ENCODE assay signal across 13 cellular contexts in the genomic region with DNA sequence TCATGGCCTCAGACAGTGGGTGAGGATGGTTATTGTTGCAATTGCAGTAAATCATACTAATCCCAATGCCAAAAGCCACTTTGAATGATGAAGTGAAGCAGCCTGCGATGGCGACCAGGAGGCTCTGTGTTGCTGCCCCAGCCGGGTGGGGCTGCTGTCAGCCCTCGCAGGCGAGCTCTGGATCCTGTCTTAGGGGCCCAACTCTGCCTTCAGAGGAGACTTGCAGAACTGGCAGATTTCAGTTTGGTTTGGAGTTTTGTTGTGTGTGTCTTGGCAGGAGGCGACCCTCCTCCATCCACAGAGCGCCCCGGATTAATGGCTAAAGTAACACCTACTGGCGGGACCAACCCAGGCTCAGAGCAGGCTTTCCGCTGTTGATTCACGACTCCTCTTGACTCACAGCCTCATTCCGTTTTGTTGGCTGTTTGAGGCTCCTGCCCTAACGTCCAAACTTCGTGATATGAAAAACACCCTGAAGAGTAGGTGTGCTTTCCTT.
DNase-seq lines count a peak whose midpoint lies in the region; ATAC-seq and TF ChIP-seq lines count a peak whose summit lies in the region.
"Had no signal": no experiment of that assay in that cellular context is flagged by ENCODE, and none has a peak within 500 bp of the region (broad histone marks: within the 10 kb centered on the region; RNA-seq: fewer than 3 reads in every experiment).

No MANE protein-coding gene starts in this region.

- no peaks in the 10 kb centered on the region for H3K4me1 ChIP-seq in aorta (ENCODE audit: control insufficient read depth in 1 of 2, insufficient read depth in 2 of 2, low read length in 2 of 2)
- H3K4me1 ChIP-seq: BLaER1 had no signal

- H3K27me3 ChIP-seq in aorta (ENCODE audit: control insufficient read depth in 1 of 2, insufficient read depth in 2 of 2, low read length in 1 of 2) = no peaks in the 10 kb centered on the region
- H3K27me3 ChIP-seq: BLaER1 had no signal

- H3K27ac ChIP-seq in aorta (ENCODE audit: low read depth in 1 of 2, low read length in 2 of 2) = no peak overlapping the region
- H3K27ac ChIP-seq: BLaER1 had no signal

- H3K9me3 ChIP-seq in aorta (ENCODE audit: control insufficient read depth, low read length) = no peaks in the 10 kb centered on the region

- intact Hi-C loops in posterior vena cava (cut with DNase I) = no loop called here
- intact Hi-C loops in aorta (cut with DNase I) = no loop called here

- H3K36me3 ChIP-seq in aorta (ENCODE audit: control insufficient read depth in 1 of 2, insufficient read depth in 2 of 2, low read length in 1 of 2) = no peaks in the 10 kb centered on the region
- H3K36me3 ChIP-seq: BLaER1 had no signal

- 7 to 11% methylated on average over 14 of the region's 14 CpGs for WGBS in aorta, 2 donors

- DNase-seq in amniotic epithelial cell (ENCODE audit: low read depth) = peak; percentile 37
- DNase-seq in fibroblast of villous mesenchyme (ENCODE audit: low read depth) = peak; percentile 20
- DNase-seq in posterior vena cava (ENCODE audit: low spot score) = peak; percentile 82
- peak; percentile 69 to 76 for DNase-seq in aorta
- no peak for DNase-seq in DMS79 treated with DMSO at 0.1 percent for 48 hours (lab: John Stamatoyannopoulos, UW)
- DNase-seq in HCEC 1CT = no peak
- DNase-seq: Calu3; CD8-positive, alpha-beta T cell; NCI-H1105; NCI-H1694; SIG-M5 had no signal

- ATAC-seq in aorta (ENCODE audit: low FRiP score) (peak; percentile 88), GM18907 (IDR thresholded peaks at IDR 0.05; ENCODE audit: unreplicated experiment) (no peak)
- ATAC-seq: CD8-positive, alpha-beta T cell had no signal

- H3K4me3 ChIP-seq in fibroblast of villous mesenchyme (ENCODE audit: low read depth, low read length) (no peak overlapping the region), aorta (ENCODE audit: low read length in 2 of 2) (no peak overlapping the region)
- H3K4me3 ChIP-seq: BLaER1 had no signal

- TF ChIP-seq CTCF in fibroblast of villous mesenchyme (IDR thresholded peaks at IDR 0.05; ENCODE audit: insufficient read depth, low read depth, low read length) = no peak

Comparison
In these comparisons a context has a peak if more than half of its experiments do, and no peak if none do; other contexts are left out.
1. DNase-seq: peak in amniotic epithelial cell (single experiment), fibroblast of villous mesenchyme (single experiment), posterior vena cava (single experiment) and aorta (2 of 2); none in DMS79 treated with DMSO at 0.1 percent for 48 hours (single experiment) and HCEC 1CT (single experiment).